ENCODE assay signal across 1 cellular context in genomic region chr2:9725106-9725505, GRCh38.
TF ChIP-seq lines count a peak whose summit lies in the region.

No MANE protein-coding gene starts in this region.

TF ChIP-seq in IMR-90, 13 proteins besides CTCF, POLR2A, EP300 and RAD21 (continued from another document):
- TF ChIP-seq USF2 (IDR thresholded peaks at IDR 0.05; ENCODE audit: low read depth, low read length) (no peak), CEBPB (IDR thresholded peaks at IDR 0.05; ENCODE audit: low read depth, low read length) (no peak), MAFK (IDR thresholded peaks at IDR 0.05; ENCODE audit: low read depth, low read length) (no peak), ELK1 (IDR thresholded peaks at IDR 0.05; ENCODE audit: borderline replicate concordance, low read depth, low read length) (no peak), SMC3 (IDR thresholded peaks at IDR 0.05; ENCODE audit: low read depth, low read length) (no peak)
